11 cellular contexts compared by ENCODE assay signal in genomic region chr5:94422819-94423218, GRCh38.
DNase-seq lines count a peak whose midpoint lies in the region; ATAC-seq and TF ChIP-seq lines count a peak whose summit lies in the region.
"Had no signal": no experiment of that assay in that cellular context is flagged by ENCODE, and none has a peak within 500 bp of the region (broad histone marks: within the 10 kb centered on the region; RNA-seq: fewer than 3 reads in every experiment).

No MANE protein-coding gene starts in this region.

- DNase-seq in activated naive CD4-positive, alpha-beta T cell treated with anti-CD3 and anti-CD28 coated beads for 36 hours, result no peak
- DNase-seq in activated naive CD4-positive, alpha-beta T cell treated with anti-CD3 and anti-CD28 coated beads, Interleukin-2, amount 50 U/mL, for 16 hours, result no peak
- DNase-seq in PC-9 (peak; percentile 16 to 43), fibroblast of peridontal ligament (ENCODE audit: extremely low read depth) (peak; percentile 23), upper lobe of right lung (no peak), globus pallidus (ENCODE audit: low spot score) (no peak), spleen (no peak)
- DNase-seq in stimulated activated naive B cell treated with anti-CD40 and anti-IgM and Interleukin-4, amounts not matched to agents 10 μg/mL and 1 μg/mL and 100 μg/mL, for 72 hours, result no peak
- DNase-seq: activated naive CD8-positive, alpha-beta T cell treated with anti-CD3 and anti-CD28 coated beads, Interleukin-2, amount 10 ng/mL, durations not matched to agents 7 days and 5 days; CD4-positive, CD25-positive, alpha-beta regulatory T cell; right cardiac atrium had no signal

- H3K79me2 ChIP-seq in PC-9 (ENCODE audit: low read depth), result no peaks in the 10 kb centered on the region

- H3K4me1 ChIP-seq in PC-9 (replicated peaks; ENCODE audit: insufficient read depth) (peaks cover 13% of the 10 kb centered on the region), upper lobe of right lung (no peaks in the 10 kb centered on the region), spleen (peaks cover 0 to 13% (median 0%) of the 10 kb centered on the region in 6 donors)

- H3K9me3 ChIP-seq in PC-9 (ENCODE audit: insufficient read depth, low read depth), result 0 out of 2 replicates have a peak, but pooled peaks cover 5% of the 10 kb centered on the region
- no peaks in the 10 kb centered on the region for H3K9me3 ChIP-seq in upper lobe of right lung
- H3K9me3 ChIP-seq in spleen, result peaks cover 0 to 7% (median 0%) of the 10 kb centered on the region in 8 donors

- 47 to 82% (median 67%) methylated on average over 3 of the region's 3 CpGs for WGBS in spleen, 5 donors

- CTCF ChIA-PET in activated naive CD4-positive, alpha-beta T cell treated with anti-CD3 and anti-CD28 coated beads for 36 hours (lab: Charles Lee), result no interaction called here
- CTCF ChIA-PET in PC-9 (lab: Charles Lee), result no interaction called here

- H3K27me3 ChIP-seq in PC-9 (ENCODE audit: insufficient read depth, low read depth) (no peaks in the 10 kb centered on the region), upper lobe of right lung (no peaks in the 10 kb centered on the region), spleen (replicated peaks in 1 of 7) (no peaks in the 10 kb centered on the region)

- no peaks in the 10 kb centered on the region for H3K36me3 ChIP-seq in PC-9 (ENCODE audit: low read depth)
- H3K36me3 ChIP-seq in upper lobe of right lung, result no peaks in the 10 kb centered on the region
- no peaks in the 10 kb centered on the region for H3K36me3 ChIP-seq in spleen

- peak; percentile 65 for ATAC-seq in upper lobe of right lung
- ATAC-seq in stimulated activated naive B cell treated with anti-CD40 and anti-IgM and Interleukin-4, amounts not matched to agents 10 μg/mL and 1 μg/mL and 100 μg/mL, for 72 hours (replicated peaks), result no peak

- no peaks in the 10 kb centered on the region for H3K27me3 Mint-ChIP-seq in activated naive CD4-positive, alpha-beta T cell treated with anti-CD3 and anti-CD28 coated beads for 36 hours (ENCODE audit: low read depth)
- no peaks in the 10 kb centered on the region for H3K27me3 Mint-ChIP-seq in stimulated activated naive B cell treated with anti-CD40 and anti-IgM and Interleukin-4, amounts not matched to agents 10 μg/mL and 1 μg/mL and 100 μg/mL, for 72 hours
- H3K27me3 Mint-ChIP-seq: CD4-positive, CD25-positive, alpha-beta regulatory T cell had no signal

- no peak overlapping the region for H2AFZ ChIP-seq in PC-9

- H3K36me3 Mint-ChIP-seq in activated naive CD4-positive, alpha-beta T cell treated with anti-CD3 and anti-CD28 coated beads for 36 hours (ENCODE audit: low read depth), result no peaks in the 10 kb centered on the region
- H3K36me3 Mint-ChIP-seq in stimulated activated naive B cell treated with anti-CD40 and anti-IgM and Interleukin-4, amounts not matched to agents 10 μg/mL and 1 μg/mL and 100 μg/mL, for 72 hours, result peaks cover 0 to 3% of the 10 kb centered on the region in 2 donors
- H3K36me3 Mint-ChIP-seq: activated naive CD8-positive, alpha-beta T cell treated with anti-CD3 and anti-CD28 coated beads, Interleukin-2, amount 10 ng/mL, durations not matched to agents 7 days and 5 days; CD4-positive, CD25-positive, alpha-beta regulatory T cell had no signal

- H3K4me2 ChIP-seq in PC-9, result peak overlapping the region; percentile 21; the same call in 1 of the 2 replicates

- H3K4me1 Mint-ChIP-seq in activated naive CD4-positive, alpha-beta T cell treated with anti-CD3 and anti-CD28 coated beads for 36 hours (ENCODE audit: low read depth), result peaks cover 5% of the 10 kb centered on the region
- no peaks in the 10 kb centered on the region for H3K4me1 Mint-ChIP-seq in stimulated activated naive B cell treated with anti-CD40 and anti-IgM and Interleukin-4, amounts not matched to agents 10 μg/mL and 1 μg/mL and 100 μg/mL, for 72 hours
- H3K4me1 Mint-ChIP-seq: activated naive CD8-positive, alpha-beta T cell treated with anti-CD3 and anti-CD28 coated beads, Interleukin-2, amount 10 ng/mL, durations not matched to agents 7 days and 5 days; CD4-positive, CD25-positive, alpha-beta regulatory T cell had no signal

- no peak overlapping the region for H3K27ac ChIP-seq in PC-9
- H3K27ac ChIP-seq in upper lobe of right lung, result no peak overlapping the region
- peak overlapping the region in 4 of 8 donors; percentile 1 to 81 (median 65) for H3K27ac ChIP-seq in spleen

- TF ChIP-seq POLR2A in spleen (IDR thresholded peaks at IDR 0.05), result no peak

- no peaks in the 10 kb centered on the region for H3F3A ChIP-seq in PC-9 (ENCODE audit: insufficient read depth, low read depth)

- H3K4me3 ChIP-seq in PC-9 (no peak overlapping the region), upper lobe of right lung (no peak overlapping the region), spleen (no peak overlapping the region)

- no peaks in the 10 kb centered on the region for H3K9me3 Mint-ChIP-seq in activated naive CD4-positive, alpha-beta T cell treated with anti-CD3 and anti-CD28 coated beads for 36 hours
- peaks cover 0 to 1% of the 10 kb centered on the region in 2 donors for H3K9me3 Mint-ChIP-seq in stimulated activated naive B cell treated with anti-CD40 and anti-IgM and Interleukin-4, amounts not matched to agents 10 μg/mL and 1 μg/mL and 100 μg/mL, for 72 hours
- H3K9me3 Mint-ChIP-seq: activated naive CD8-positive, alpha-beta T cell treated with anti-CD3 and anti-CD28 coated beads, Interleukin-2, amount 10 ng/mL, durations not matched to agents 7 days and 5 days had no signal

- BruUV-seq in PC-9 (replicated peaks; lab: Mats Ljungman, UMichigan), result no TSS peak

- POLR2A ChIA-PET in PC-9 (lab: Charles Lee; ENCODE audit: unreplicated experiment), result no interaction called here

- TF ChIP-seq CTCF in PC-9 (conservative IDR thresholded peaks at IDR 0.05), result no peak
- no peak for TF ChIP-seq CTCF in upper lobe of right lung (IDR thresholded peaks at IDR 0.05)
- TF ChIP-seq CTCF in spleen (IDR thresholded peaks at IDR 0.05 in 8 of 11, conservative IDR thresholded peaks at IDR 0.05 in 3 of 11), result no peak

- no peaks in the 10 kb centered on the region for H3K9me2 ChIP-seq in PC-9 (ENCODE audit: insufficient read depth)

- no peak overlapping the region for H3K4me3 Mint-ChIP-seq in activated naive CD4-positive, alpha-beta T cell treated with anti-CD3 and anti-CD28 coated beads for 36 hours
- no peak overlapping the region for H3K4me3 Mint-ChIP-seq in stimulated activated naive B cell treated with anti-CD40 and anti-IgM and Interleukin-4, amounts not matched to agents 10 μg/mL and 1 μg/mL and 100 μg/mL, for 72 hours
- H3K4me3 Mint-ChIP-seq: activated naive CD8-positive, alpha-beta T cell treated with anti-CD3 and anti-CD28 coated beads, Interleukin-2, amount 10 ng/mL, durations not matched to agents 7 days and 5 days had no signal

- no peaks in the 10 kb centered on the region for H4K20me1 ChIP-seq in PC-9 (ENCODE audit: insufficient read depth)

- peak overlapping the region; percentile 42 for H3K27ac Mint-ChIP-seq in activated naive CD4-positive, alpha-beta T cell treated with anti-CD3 and anti-CD28 coated beads for 36 hours
- H3K27ac Mint-ChIP-seq in stimulated activated naive B cell treated with anti-CD40 and anti-IgM and Interleukin-4, amounts not matched to agents 10 μg/mL and 1 μg/mL and 100 μg/mL, for 72 hours, result no peak overlapping the region
- H3K27ac Mint-ChIP-seq: activated naive CD8-positive, alpha-beta T cell treated with anti-CD3 and anti-CD28 coated beads, Interleukin-2, amount 10 ng/mL, durations not matched to agents 7 days and 5 days; CD4-positive, CD25-positive, alpha-beta regulatory T cell had no signal

- intact Hi-C loops in activated naive CD4-positive, alpha-beta T cell treated with anti-CD3 and anti-CD28 coated beads for 36 hours (cut with micrococcal nuclease), result no loop called here
- intact Hi-C loops in PC-9 (cut with micrococcal nuclease; ENCODE audit: unreplicated experiment), result no loop called here
- intact Hi-C loops in upper lobe of right lung (cut with DNase I), result no loop called here
- intact Hi-C loops in spleen (cut with DNase I; ENCODE audit: low total_unique reads), result no loop called here

Comparison
In these comparisons a context has a peak if more than half of its experiments do, and no peak if none do; other contexts are left out.
1. DNase-seq: peak in PC-9 (2 of 2) and fibroblast of peridontal ligament (single experiment); none in activated naive CD4-positive, alpha-beta T cell treated with anti-CD3 and anti-CD28 coated beads for 36 hours (single experiment), activated naive CD4-positive, alpha-beta T cell treated with anti-CD3 and anti-CD28 coated beads, Interleukin-2, amount 50 U/mL, for 16 hours (single experiment), upper lobe of right lung (single experiment), globus pallidus (single experiment), spleen (single experiment) and stimulated activated naive B cell treated with anti-CD40 and anti-IgM and Interleukin-4, amounts not matched to agents 10 μg/mL and 1 μg/mL and 100 μg/mL, for 72 hours (single experiment).